In the genomic region with DNA sequence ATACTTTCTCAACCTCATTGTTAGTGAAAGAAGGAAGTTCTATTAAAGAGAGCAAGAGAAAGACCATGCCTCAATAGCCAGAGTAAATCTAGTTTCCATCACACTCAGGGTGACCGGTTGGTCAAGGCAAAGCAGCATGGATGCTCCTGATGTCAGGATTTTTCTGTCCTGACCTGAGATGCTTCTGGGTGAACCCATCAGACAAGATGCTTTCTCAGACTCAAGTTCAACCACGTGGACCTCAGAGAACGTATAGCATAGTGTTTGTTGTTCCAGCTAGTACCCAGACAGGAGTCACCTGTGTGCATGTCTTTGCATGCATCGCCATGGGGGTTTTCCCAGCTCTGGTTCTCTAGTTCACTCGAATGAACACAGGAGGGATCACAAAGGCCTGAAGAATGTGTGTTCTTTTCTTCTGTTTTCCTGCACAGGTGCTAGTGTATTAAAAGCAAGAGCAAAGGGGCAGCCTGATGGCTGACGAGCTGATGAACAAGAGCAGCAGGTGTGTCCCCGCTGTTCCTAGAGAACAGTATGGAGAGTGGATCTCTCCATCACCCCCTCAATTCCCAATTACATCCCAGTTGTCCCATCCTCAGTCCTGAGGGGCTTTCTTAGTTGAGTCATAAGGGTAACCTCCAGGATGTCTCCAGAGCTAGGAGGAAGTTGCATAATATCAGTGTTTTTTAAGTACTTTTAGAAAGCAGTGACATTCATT, we compare ENCODE assay signal across 8 cellular contexts.
DNase-seq lines count a peak whose midpoint lies in the region; ATAC-seq, FAIRE-seq and TF ChIP-seq lines count a peak whose summit lies in the region.

No MANE protein-coding gene starts in this region.

- H3K4me1 Mint-ChIP-seq in IgD-negative memory B cell, result peaks cover 22 to 51% (median 33%) of the 10 kb centered on the region in 3 donors
- peaks cover 25% of the 10 kb centered on the region for H3K4me1 Mint-ChIP-seq in WTC11

- peak; percentile 85 for ATAC-seq in GM21529 (IDR thresholded peaks at IDR 0.05; ENCODE audit: unreplicated experiment)
- ATAC-seq in WTC11, result no peak

- TF ChIP-seq CTCF in WTC11 (IDR thresholded peaks at IDR 0.05), result no peak

- peak; percentile 96 for FAIRE-seq in GM18507 (lab: Jason Lieb, UNC)

- no peaks in the 10 kb centered on the region for H3K9me3 Mint-ChIP-seq in IgD-negative memory B cell
- H3K9me3 Mint-ChIP-seq in WTC11, result peaks cover 14% of the 10 kb centered on the region

- CTCF ChIA-PET in WTC11 (lab: Charles Lee), result interaction anchor here (1.7 kb wide), 1 partner anchor 64 kb away, joined by 7 read pairs; no protein-coding TSS in a partner anchor

- H3K27me3 Mint-ChIP-seq in IgD-negative memory B cell (peaks cover 2% of the 10 kb centered on the region), WTC11 (ENCODE audit: low read depth) (peaks cover 3% of the 10 kb centered on the region; the same call in 1 of the 2 replicates)

- H3K36me3 Mint-ChIP-seq in IgD-negative memory B cell, result no peaks in the 10 kb centered on the region
- H3K36me3 Mint-ChIP-seq in WTC11, result peaks cover 15% of the 10 kb centered on the region

- H3K4me3 Mint-ChIP-seq in IgD-negative memory B cell, result peak overlapping the region; percentile 27 to 89 (median 71)
- no peak overlapping the region for H3K4me3 Mint-ChIP-seq in WTC11

- H3K27ac Mint-ChIP-seq in IgD-negative memory B cell, result peak overlapping the region; percentile 84 to 96 (median 96)
- no peak overlapping the region for H3K27ac Mint-ChIP-seq in WTC11

- POLR2A ChIA-PET in WTC11 (lab: Charles Lee), result no interaction called here

- DNase-seq in GM18507 (ENCODE audit: extremely low spot score, insufficient read length, low read depth) (no peak), kidney tubule cell (ENCODE audit: low spot score) (peak; percentile 80), inferior parietal cortex (ENCODE audit: extremely low spot score) (no peak), WTC11 (ENCODE audit: low spot score) (no peak), H4 (ENCODE audit: low spot score) (no peak), NCI-H526 (lab: John Stamatoyannopoulos, UW) (no peak)

TF ChIP-seq in WTC11, 78 proteins besides CTCF, POLR2A, EP300 and RAD21:
- TF ChIP-seq TP53 (CRISPR knock-in tag; IDR thresholded peaks at IDR 0.05) (no peak), JAZF1 (CRISPR knock-in tag; IDR thresholded peaks at IDR 0.05) (no peak), NFYB (CRISPR knock-in tag; conservative IDR thresholded peaks at IDR 0.05; ENCODE audit: low read depth) (no peak), CBFB (CRISPR knock-in tag; IDR thresholded peaks at IDR 0.05; ENCODE audit: low read depth) (no peak), HMGA2 (CRISPR knock-in tag; IDR thresholded peaks at IDR 0.05) (no peak), TEAD1 (CRISPR knock-in tag; IDR thresholded peaks at IDR 0.05) (no peak), NFE2L1 (CRISPR knock-in tag; IDR thresholded peaks at IDR 0.05) (no peak), EMX1 (CRISPR knock-in tag; IDR thresholded peaks at IDR 0.05) (no peak), KAT7 (CRISPR knock-in tag; IDR thresholded peaks at IDR 0.05; ENCODE audit: borderline replicate concordance) (no peak)
- TF ChIP-seq, protein P1, sequence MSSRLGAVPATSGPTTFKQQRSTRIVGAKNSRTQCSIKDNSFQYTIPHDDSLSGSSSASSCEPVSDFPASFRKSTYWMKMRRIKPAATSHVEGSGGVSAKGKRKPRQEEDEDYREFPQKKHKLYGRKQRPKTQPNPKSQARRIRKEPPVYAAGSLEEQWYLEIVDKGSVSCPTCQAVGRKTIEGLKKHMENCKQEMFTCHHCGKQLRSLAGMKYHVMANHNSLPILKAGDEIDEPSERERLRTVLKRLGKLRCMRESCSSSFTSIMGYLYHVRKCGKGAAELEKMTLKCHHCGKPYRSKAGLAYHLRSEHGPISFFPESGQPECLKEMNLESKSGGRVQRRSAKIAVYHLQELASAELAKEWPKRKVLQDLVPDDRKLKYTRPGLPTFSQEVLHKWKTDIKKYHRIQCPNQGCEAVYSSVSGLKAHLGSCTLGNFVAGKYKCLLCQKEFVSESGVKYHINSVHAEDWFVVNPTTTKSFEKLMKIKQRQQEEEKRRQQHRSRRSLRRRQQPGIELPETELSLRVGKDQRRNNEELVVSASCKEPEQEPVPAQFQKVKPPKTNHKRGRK (CRISPR knock-in tag; IDR thresholded peaks at IDR 0.05; ENCODE audit: borderline replicate concordance), result no peak
